In the genomic region with DNA sequence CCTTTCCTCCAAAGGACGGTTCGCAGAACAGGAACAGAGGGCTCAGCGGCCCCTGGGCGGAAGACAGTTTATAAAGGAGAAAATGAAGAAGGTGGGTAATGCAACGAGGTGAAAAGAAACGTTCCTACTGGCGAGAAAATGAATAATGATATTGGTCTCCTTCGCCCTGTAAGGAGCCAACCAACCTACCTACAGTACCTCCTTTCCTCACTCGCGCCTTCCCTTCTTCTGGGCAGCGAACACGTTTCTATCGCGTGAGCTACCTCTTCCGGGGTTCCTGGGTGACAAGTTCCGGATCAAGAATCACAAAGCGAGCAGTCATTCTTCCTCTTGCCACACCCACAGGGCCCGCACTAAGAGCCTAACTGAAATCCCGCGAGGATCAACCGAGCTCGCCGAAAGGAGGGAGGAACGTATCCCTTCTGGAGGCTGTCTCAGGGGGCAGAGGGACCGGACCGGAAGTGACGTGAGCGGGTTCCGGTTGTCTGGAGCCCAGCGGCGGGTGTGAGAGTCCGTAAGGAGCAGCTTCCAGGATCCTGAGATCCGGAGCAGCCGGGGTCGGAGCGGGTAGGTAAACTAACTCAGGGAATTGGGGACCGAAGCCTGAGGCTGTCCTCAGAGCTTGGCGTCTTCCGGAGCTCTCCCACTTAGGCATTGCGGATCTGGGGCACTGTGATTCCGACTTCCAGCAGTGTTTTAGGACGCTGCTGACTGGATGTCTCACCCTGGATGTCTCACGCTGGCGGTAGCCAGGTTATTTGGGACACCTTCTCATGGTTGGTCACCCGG, we compare ENCODE assay signal across 1 cellular context.
TF ChIP-seq lines count a peak whose summit lies in the region.

TSS of gene PTRH2 (minus strand) at position 249 of the 789 bp plus-strand sequence. CDS start 9,452 bp downstream, outside the sequence.
TSS of gene VMP1 (plus strand) at position 473 of the 789 bp plus-strand sequence. CDS start 23,793 bp downstream, outside the sequence.

TF ChIP-seq in HepG2, 621 proteins besides CTCF, POLR2A, EP300 and RAD21 (continued from another document and continues in another):
- TF ChIP-seq, protein P1, sequence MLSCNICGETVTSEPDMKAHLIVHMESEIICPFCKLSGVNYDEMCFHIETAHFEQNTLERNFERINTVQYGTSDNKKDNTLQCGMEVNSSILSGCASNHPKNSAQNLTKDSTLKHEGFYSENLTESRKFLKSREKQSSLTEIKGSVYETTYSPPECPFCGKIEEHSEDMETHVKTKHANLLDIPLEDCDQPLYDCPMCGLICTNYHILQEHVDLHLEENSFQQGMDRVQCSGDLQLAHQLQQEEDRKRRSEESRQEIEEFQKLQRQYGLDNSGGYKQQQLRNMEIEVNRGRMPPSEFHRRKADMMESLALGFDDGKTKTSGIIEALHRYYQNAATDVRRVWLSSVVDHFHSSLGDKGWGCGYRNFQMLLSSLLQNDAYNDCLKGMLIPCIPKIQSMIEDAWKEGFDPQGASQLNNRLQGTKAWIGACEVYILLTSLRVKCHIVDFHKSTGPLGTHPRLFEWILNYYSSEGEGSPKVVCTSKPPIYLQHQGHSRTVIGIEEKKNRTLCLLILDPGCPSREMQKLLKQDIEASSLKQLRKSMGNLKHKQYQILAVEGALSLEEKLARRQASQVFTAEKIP (CRISPR knock-in tag; IDR thresholded peaks at IDR 0.05; ENCODE audit: borderline replicate concordance), result no peak
- TF ChIP-seq ZSCAN30 (CRISPR knock-in tag; IDR thresholded peaks at IDR 0.05), result no peak
- TF ChIP-seq ZFAT (CRISPR knock-in tag; conservative IDR thresholded peaks at IDR 0.05), result peak; percentile 62; the same call in 1 of the 2 replicates
- TF ChIP-seq, protein P2, sequence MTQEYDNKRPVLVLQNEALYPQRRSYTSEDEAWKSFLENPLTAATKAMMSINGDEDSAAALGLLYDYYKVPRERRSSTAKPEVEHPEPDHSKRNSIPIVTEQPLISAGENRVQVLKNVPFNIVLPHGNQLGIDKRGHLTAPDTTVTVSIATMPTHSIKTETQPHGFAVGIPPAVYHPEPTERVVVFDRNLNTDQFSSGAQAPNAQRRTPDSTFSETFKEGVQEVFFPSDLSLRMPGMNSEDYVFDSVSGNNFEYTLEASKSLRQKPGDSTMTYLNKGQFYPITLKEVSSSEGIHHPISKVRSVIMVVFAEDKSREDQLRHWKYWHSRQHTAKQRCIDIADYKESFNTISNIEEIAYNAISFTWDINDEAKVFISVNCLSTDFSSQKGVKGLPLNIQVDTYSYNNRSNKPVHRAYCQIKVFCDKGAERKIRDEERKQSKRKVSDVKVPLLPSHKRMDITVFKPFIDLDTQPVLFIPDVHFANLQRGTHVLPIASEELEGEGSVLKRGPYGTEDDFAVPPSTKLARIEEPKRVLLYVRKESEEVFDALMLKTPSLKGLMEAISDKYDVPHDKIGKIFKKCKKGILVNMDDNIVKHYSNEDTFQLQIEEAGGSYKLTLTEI (CRISPR knock-in tag; conservative IDR thresholded peaks at IDR 0.05), result no peak
- no peak for TF ChIP-seq SUZ12 (IDR thresholded peaks at IDR 0.05; ENCODE audit: low read depth, low read length)
- no peak for TF ChIP-seq SIX4 (CRISPR knock-in tag; IDR thresholded peaks at IDR 0.05)
- TF ChIP-seq ZNF687 (CRISPR knock-in tag; IDR thresholded peaks at IDR 0.05), result peak; percentile 97
- TF ChIP-seq POGK (CRISPR knock-in tag; conservative IDR thresholded peaks at IDR 0.05), result peak; percentile 84
- TF ChIP-seq NONO (IDR thresholded peaks at IDR 0.05), result no peak
- TF ChIP-seq NONO (CRISPR knock-in tag; conservative IDR thresholded peaks at IDR 0.05), result peak; percentile 90; the same call in 1 of the 2 replicates
- no peak for TF ChIP-seq ESRRA (CRISPR knock-in tag; IDR thresholded peaks at IDR 0.05; ENCODE audit: low read depth)
- TF ChIP-seq E2F2 (CRISPR knock-in tag; IDR thresholded peaks at IDR 0.05; ENCODE audit: borderline replicate concordance), result no peak
- TF ChIP-seq, protein P3, sequence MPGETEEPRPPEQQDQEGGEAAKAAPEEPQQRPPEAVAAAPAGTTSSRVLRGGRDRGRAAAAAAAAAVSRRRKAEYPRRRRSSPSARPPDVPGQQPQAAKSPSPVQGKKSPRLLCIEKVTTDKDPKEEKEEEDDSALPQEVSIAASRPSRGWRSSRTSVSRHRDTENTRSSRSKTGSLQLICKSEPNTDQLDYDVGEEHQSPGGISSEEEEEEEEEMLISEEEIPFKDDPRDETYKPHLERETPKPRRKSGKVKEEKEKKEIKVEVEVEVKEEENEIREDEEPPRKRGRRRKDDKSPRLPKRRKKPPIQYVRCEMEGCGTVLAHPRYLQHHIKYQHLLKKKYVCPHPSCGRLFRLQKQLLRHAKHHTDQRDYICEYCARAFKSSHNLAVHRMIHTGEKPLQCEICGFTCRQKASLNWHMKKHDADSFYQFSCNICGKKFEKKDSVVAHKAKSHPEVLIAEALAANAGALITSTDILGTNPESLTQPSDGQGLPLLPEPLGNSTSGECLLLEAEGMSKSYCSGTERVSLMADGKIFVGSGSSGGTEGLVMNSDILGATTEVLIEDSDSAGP (CRISPR knock-in tag; IDR thresholded peaks at IDR 0.05; ENCODE audit: borderline replicate concordance), result peak; percentile 65
- TF ChIP-seq, protein P4, sequence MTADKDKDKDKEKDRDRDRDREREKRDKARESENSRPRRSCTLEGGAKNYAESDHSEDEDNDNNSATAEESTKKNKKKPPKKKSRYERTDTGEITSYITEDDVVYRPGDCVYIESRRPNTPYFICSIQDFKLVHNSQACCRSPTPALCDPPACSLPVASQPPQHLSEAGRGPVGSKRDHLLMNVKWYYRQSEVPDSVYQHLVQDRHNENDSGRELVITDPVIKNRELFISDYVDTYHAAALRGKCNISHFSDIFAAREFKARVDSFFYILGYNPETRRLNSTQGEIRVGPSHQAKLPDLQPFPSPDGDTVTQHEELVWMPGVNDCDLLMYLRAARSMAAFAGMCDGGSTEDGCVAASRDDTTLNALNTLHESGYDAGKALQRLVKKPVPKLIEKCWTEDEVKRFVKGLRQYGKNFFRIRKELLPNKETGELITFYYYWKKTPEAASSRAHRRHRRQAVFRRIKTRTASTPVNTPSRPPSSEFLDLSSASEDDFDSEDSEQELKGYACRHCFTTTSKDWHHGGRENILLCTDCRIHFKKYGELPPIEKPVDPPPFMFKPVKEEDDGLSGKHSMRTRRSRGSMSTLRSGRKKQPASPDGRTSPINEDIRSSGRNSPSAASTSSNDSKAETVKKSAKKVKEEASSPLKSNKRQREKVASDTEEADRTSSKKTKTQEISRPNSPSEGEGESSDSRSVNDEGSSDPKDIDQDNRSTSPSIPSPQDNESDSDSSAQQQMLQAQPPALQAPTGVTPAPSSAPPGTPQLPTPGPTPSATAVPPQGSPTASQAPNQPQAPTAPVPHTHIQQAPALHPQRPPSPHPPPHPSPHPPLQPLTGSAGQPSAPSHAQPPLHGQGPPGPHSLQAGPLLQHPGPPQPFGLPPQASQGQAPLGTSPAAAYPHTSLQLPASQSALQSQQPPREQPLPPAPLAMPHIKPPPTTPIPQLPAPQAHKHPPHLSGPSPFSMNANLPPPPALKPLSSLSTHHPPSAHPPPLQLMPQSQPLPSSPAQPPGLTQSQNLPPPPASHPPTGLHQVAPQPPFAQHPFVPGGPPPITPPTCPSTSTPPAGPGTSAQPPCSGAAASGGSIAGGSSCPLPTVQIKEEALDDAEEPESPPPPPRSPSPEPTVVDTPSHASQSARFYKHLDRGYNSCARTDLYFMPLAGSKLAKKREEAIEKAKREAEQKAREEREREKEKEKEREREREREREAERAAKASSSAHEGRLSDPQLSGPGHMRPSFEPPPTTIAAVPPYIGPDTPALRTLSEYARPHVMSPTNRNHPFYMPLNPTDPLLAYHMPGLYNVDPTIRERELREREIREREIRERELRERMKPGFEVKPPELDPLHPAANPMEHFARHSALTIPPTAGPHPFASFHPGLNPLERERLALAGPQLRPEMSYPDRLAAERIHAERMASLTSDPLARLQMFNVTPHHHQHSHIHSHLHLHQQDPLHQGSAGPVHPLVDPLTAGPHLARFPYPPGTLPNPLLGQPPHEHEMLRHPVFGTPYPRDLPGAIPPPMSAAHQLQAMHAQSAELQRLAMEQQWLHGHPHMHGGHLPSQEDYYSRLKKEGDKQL (CRISPR knock-in tag; IDR thresholded peaks at IDR 0.05; ENCODE audit: low read depth), result peak; percentile 69; the same call in 1 of the 2 replicates
- TF ChIP-seq KLF9 (CRISPR knock-in tag; IDR thresholded peaks at IDR 0.05; ENCODE audit: low read depth), result peak; percentile 99
- TF ChIP-seq BRCA1 (CRISPR knock-in tag; IDR thresholded peaks at IDR 0.05), result peak; percentile 25; the same call in 1 of the 2 replicates
- TF ChIP-seq ZNF569 (CRISPR knock-in tag; IDR thresholded peaks at IDR 0.05; ENCODE audit: borderline replicate concordance), result 0 out of 2 replicates have a peak, but pooled peaks have one; percentile 77
- TF ChIP-seq IRX3 (CRISPR knock-in tag; IDR thresholded peaks at IDR 0.05; ENCODE audit: borderline replicate concordance, low read depth), result no peak
- peak; percentile 85 for TF ChIP-seq MLXIP (CRISPR knock-in tag; IDR thresholded peaks at IDR 0.05; ENCODE audit: borderline replicate concordance)
